20 cellular contexts compared by ENCODE assay signal in the genomic region with DNA sequence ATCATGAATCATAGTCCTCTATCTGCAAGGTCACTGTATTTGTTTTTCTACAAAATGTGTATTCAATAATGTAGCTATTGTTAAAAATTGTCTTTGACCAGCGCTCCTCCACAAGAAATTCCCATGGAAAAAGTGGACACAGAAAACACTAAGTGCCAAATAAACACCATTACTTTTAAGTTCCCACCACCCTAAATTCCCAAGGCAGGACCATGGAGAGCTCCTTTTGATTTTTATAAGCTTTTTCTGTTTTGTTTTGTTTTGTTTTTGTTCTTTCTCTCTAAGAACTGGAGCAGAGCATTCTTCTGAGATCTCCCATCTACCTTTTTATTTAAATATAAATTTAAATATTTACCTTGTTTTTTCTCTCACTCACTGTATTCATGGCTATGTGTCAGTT. TPM values are rescaled to one million over a fixed set of nuclear protein-coding genes. Genes with fewer than 3 reads are reported as not detected.
"Had no signal": no experiment of that assay in that cellular context is flagged by ENCODE, and none has a peak within 500 bp of the region (broad histone marks: within the 10 kb centered on the region; RNA-seq: fewer than 3 reads in every experiment).

No MANE protein-coding gene starts in this region.

- H3K36me3 Mint-ChIP-seq: activated naive CD8-positive, alpha-beta T cell treated with anti-CD3 and anti-CD28 coated beads, Interleukin-2, amount 10 ng/mL, durations not matched to agents 7 days and 5 days; naive B cell; stimulated activated naive B cell treated with anti-CD40 and anti-IgM and Interleukin-4, amounts not matched to agents 10 μg/mL and 1 μg/mL and 100 μg/mL, for 72 hours had no signal

- H3K27me3 Mint-ChIP-seq: activated naive CD8-positive, alpha-beta T cell treated with anti-CD3 and anti-CD28 coated beads, Interleukin-2, amount 10 ng/mL, durations not matched to agents 7 days and 5 days; dendritic cell treated with granulocyte-macrophage colony-stimulating factor and Interleukin-4, amounts not matched to agents 40 ng/mL and 50 ng/mL, for 4 days; naive B cell; stimulated activated naive B cell treated with anti-CD40 and anti-IgM and Interleukin-4, amounts not matched to agents 10 μg/mL and 1 μg/mL and 100 μg/mL, for 72 hours had no signal

- H3K4me3 Mint-ChIP-seq: activated naive CD8-positive, alpha-beta T cell treated with anti-CD3 and anti-CD28 coated beads, Interleukin-2, amount 10 ng/mL, durations not matched to agents 7 days and 5 days; dendritic cell treated with granulocyte-macrophage colony-stimulating factor and Interleukin-4, amounts not matched to agents 40 ng/mL and 50 ng/mL, for 4 days; naive B cell; stimulated activated naive B cell treated with anti-CD40 and anti-IgM and Interleukin-4, amounts not matched to agents 10 μg/mL and 1 μg/mL and 100 μg/mL, for 72 hours; T-helper 2 cell treated with Interferon-gamma antibody and Interleukin-4, amounts not matched to agents 5 μg/mL and 100 μg/mL, for 36 hours had no signal

- H3K27ac Mint-ChIP-seq: activated naive CD8-positive, alpha-beta T cell treated with anti-CD3 and anti-CD28 coated beads, Interleukin-2, amount 10 ng/mL, durations not matched to agents 7 days and 5 days; dendritic cell treated with granulocyte-macrophage colony-stimulating factor and Interleukin-4, amounts not matched to agents 40 ng/mL and 50 ng/mL, for 4 days; naive B cell; stimulated activated naive B cell treated with anti-CD40 and anti-IgM and Interleukin-4, amounts not matched to agents 10 μg/mL and 1 μg/mL and 100 μg/mL, for 72 hours; T-helper 2 cell treated with Interferon-gamma antibody and Interleukin-4, amounts not matched to agents 5 μg/mL and 100 μg/mL, for 36 hours had no signal

- H3K36me3 ChIP-seq: lower lobe of right lung, neutrophil, thyroid gland had no signal

- ATAC-seq: lower lobe of right lung; stimulated activated naive B cell treated with anti-CD40 and anti-IgM and Interleukin-4, amounts not matched to agents 10 μg/mL and 1 μg/mL and 100 μg/mL, for 72 hours had no signal

- DNase-seq: activated CD4-positive, alpha-beta T cell treated with anti-CD3 and anti-CD28 coated beads, Interleukin-2, amount 50 U/mL, for 1 hour; activated CD4-positive, CD25-positive, alpha-beta regulatory T cell; activated naive CD4-positive, alpha-beta T cell; activated naive CD8-positive, alpha-beta T cell treated with anti-CD3 and anti-CD28 coated beads, Interleukin-2, amount 10 ng/mL, durations not matched to agents 7 days and 5 days; anterior cingulate cortex; effector memory CD4-positive, alpha-beta T cell; head of caudate nucleus; lower lobe of right lung; midbrain; naive B cell; stimulated activated CD4-positive, alpha-beta T cell treated with anti-CD3 and anti-CD28 coated beads, Interleukin-15, amount 100 ng/mL, for 24 hours; stimulated activated CD4-positive, alpha-beta T cell treated with anti-CD3 and anti-CD28 coated beads, Interleukin-4, amount 100 ng/mL, for 1 hour; stimulated activated naive B cell treated with anti-CD40 and anti-IgM and Interleukin-4, amounts not matched to agents 10 μg/mL and 1 μg/mL and 100 μg/mL, for 72 hours; thyroid gland had no signal

- H3K4me3 ChIP-seq: lower lobe of right lung, skin epidermis, thyroid gland had no signal

- H3K27ac ChIP-seq: lower lobe of right lung, neutrophil, parathyroid adenoma, skin epidermis, thyroid gland had no signal

- H3K9me3 Mint-ChIP-seq: activated naive CD8-positive, alpha-beta T cell treated with anti-CD3 and anti-CD28 coated beads, Interleukin-2, amount 10 ng/mL, durations not matched to agents 7 days and 5 days; stimulated activated naive B cell treated with anti-CD40 and anti-IgM and Interleukin-4, amounts not matched to agents 10 μg/mL and 1 μg/mL and 100 μg/mL, for 72 hours; T-helper 2 cell treated with Interferon-gamma antibody and Interleukin-4, amounts not matched to agents 5 μg/mL and 100 μg/mL, for 36 hours had no signal

- H3K9me3 ChIP-seq: lower lobe of right lung, neutrophil, thyroid gland had no signal

- H3K4me1 ChIP-seq: lower lobe of right lung, parathyroid adenoma, thyroid gland had no signal

- H3K4me1 Mint-ChIP-seq: activated naive CD8-positive, alpha-beta T cell treated with anti-CD3 and anti-CD28 coated beads, Interleukin-2, amount 10 ng/mL, durations not matched to agents 7 days and 5 days; naive B cell; stimulated activated naive B cell treated with anti-CD40 and anti-IgM and Interleukin-4, amounts not matched to agents 10 μg/mL and 1 μg/mL and 100 μg/mL, for 72 hours had no signal

- H3K27me3 ChIP-seq: neutrophil, thyroid gland had no signal

RNA-seq across cellular contexts. Expression of gene LRATD1, which starts 44.5 kb away (rescaled TPM):
- total RNA-seq: activated CD8-positive, alpha-beta memory T cell treated with anti-CD3 and anti-CD28 coated beads for 36 hours; activated naive CD8-positive, alpha-beta T cell treated with anti-CD3 and anti-CD28 coated beads, Interleukin-2, amount 10 ng/mL, durations not matched to agents 7 days and 5 days had no signal
